ENCODE assay signal across 9 cellular contexts in genomic region chr10:25059990-25060389, GRCh38. TPM values are rescaled to one million over a fixed set of nuclear protein-coding genes. Genes with fewer than 3 reads are reported as not detected.
DNase-seq lines count a peak whose midpoint lies in the region; ATAC-seq, FAIRE-seq and TF ChIP-seq lines count a peak whose summit lies in the region.
"Had no signal": no experiment of that assay in that cellular context is flagged by ENCODE, and none has a peak within 500 bp of the region (broad histone marks: within the 10 kb centered on the region; RNA-seq: fewer than 3 reads in every experiment).

No MANE protein-coding gene starts in this region.

- intact Hi-C loops in heart left ventricle (cut with DNase I): loop anchor here in 1 of 10 donors (5.0 kb wide), 1 partner anchor 33 kb away; no protein-coding TSS in a partner anchor
- intact Hi-C loops in cardiac septum (cut with DNase I): no loop called here
- intact Hi-C loops in lower lobe of right lung (cut with DNase I): no loop called here

- no peak for TF ChIP-seq POLR2A in heart left ventricle (IDR thresholded peaks at IDR 0.05)

- H3K27me3 ChIP-seq in heart left ventricle: no peaks in the 10 kb centered on the region
- no peaks in the 10 kb centered on the region for H3K27me3 ChIP-seq in bronchial epithelial cell (ENCODE audit: control insufficient read depth, insufficient read depth, low read length)
- H3K27me3 ChIP-seq in lower lobe of right lung (ENCODE audit: low read depth): no peaks in the 10 kb centered on the region

- H3K36me3 ChIP-seq in heart left ventricle (no peaks in the 10 kb centered on the region), bronchial epithelial cell (ENCODE audit: control insufficient read depth, insufficient read depth, low read length) (no peaks in the 10 kb centered on the region), lower lobe of right lung (no peaks in the 10 kb centered on the region)

- H3K27ac ChIP-seq in heart left ventricle (no peak overlapping the region), lower lobe of right lung (no peak overlapping the region)
- H3K27ac ChIP-seq: C4-2B had no signal

- H3K4me1 ChIP-seq in heart left ventricle (peaks cover 0 to 8% (median 0%) of the 10 kb centered on the region in 12 donors), lower lobe of right lung (peaks cover 9% of the 10 kb centered on the region)

- peak; percentile 83 for FAIRE-seq in bronchial epithelial cell (lab: Jason Lieb, UNC)

- peak in 3 of 5 donors; percentile 23 to 40 (median 24) for DNase-seq in heart left ventricle
- DNase-seq in cardiac septum (ENCODE audit: low spot score): no peak
- DNase-seq in bronchial epithelial cell (ENCODE audit: low read depth): peak; percentile 97
- DNase-seq in lower lobe of right lung: peak; percentile 63
- no peak for DNase-seq in NCI-H1436 treated with DMSO at 0.1 percent for 48 hours (lab: John Stamatoyannopoulos, UW)
- no peak for DNase-seq in stimulated activated CD4-positive, alpha-beta T cell treated with anti-CD3 and anti-CD28 coated beads, Interleukin-15, amount 100 ng/mL, for 24 hours
- DNase-seq in effector CD4-positive, alpha-beta T cell: no peak

- TF ChIP-seq CTCF in heart left ventricle (IDR thresholded peaks at IDR 0.05): no peak
- TF ChIP-seq CTCF in bronchial epithelial cell (IDR thresholded peaks at IDR 0.05; ENCODE audit: insufficient read depth, low read length, severe bottlenecking): no peak
- no peak for TF ChIP-seq CTCF in lower lobe of right lung (IDR thresholded peaks at IDR 0.05)

- ATAC-seq in heart left ventricle: peak in 3 of 4 donors; percentile 34 to 62 (median 53)
- peak; percentile 68 to 76 for ATAC-seq in lower lobe of right lung
- ATAC-seq in HG03095 (IDR thresholded peaks at IDR 0.05; ENCODE audit: unreplicated experiment): no peak

- 40 to 54% (median 41%) methylated on average over 7 of the region's 7 CpGs for WGBS in heart left ventricle, 4 donors

- H3K9me3 ChIP-seq in heart left ventricle (no peaks in the 10 kb centered on the region), lower lobe of right lung (no peaks in the 10 kb centered on the region)

- H3K4me3 ChIP-seq in heart left ventricle (no peak overlapping the region), bronchial epithelial cell (ENCODE audit: low read depth, low read length) (no peak overlapping the region), lower lobe of right lung (no peak overlapping the region)

RNA-seq across cellular contexts. Expression of gene THNSL1, which starts 43.6 kb away (rescaled TPM):
- total RNA-seq in heart left ventricle: 1 to 10 TPM; 1.9 to 6.9 (median 4.1) TPM
- polyA plus RNA-seq in heart left ventricle: 1 to 10 TPM; 2.2 to 2.7 TPM
- total RNA-seq in cardiac septum: 4.3 TPM
- 4.0 and 5.0 TPM in 2 replicates for total RNA-seq in bronchial epithelial cell
- total RNA-seq in lower lobe of right lung: 2.7 TPM

RNA-seq across cellular contexts. Expression of gene ENKUR, which starts 44.0 kb away (rescaled TPM):
- total RNA-seq in heart left ventricle (under 1 TPM in 3 of 9 donors, not detected in 6; 0.12 to 0.20 (median 0.18) TPM), cardiac septum (not detected), bronchial epithelial cell (0.13 and 0.26 TPM in 2 replicates), lower lobe of right lung (6.5 TPM)
- polyA plus RNA-seq in heart left ventricle: under 1 TPM in 1 of 2 donors, not detected in 1; 0.19 TPM

Comparison
In these comparisons a context has a peak if more than half of its experiments do, and no peak if none do; other contexts are left out.
1. DNase-seq: peak in heart left ventricle (3 of 5), bronchial epithelial cell (single experiment) and lower lobe of right lung (single experiment); none in cardiac septum (single experiment), NCI-H1436 treated with DMSO at 0.1 percent for 48 hours (single experiment), stimulated activated CD4-positive, alpha-beta T cell treated with anti-CD3 and anti-CD28 coated beads, Interleukin-15, amount 100 ng/mL, for 24 hours (single experiment) and effector CD4-positive, alpha-beta T cell (single experiment).